In genomic region chr2:25491966-25492532, GRCh38 we compare ENCODE assay signal across 15 cellular contexts.
DNase-seq lines count a peak whose midpoint lies in the region; ATAC-seq, FAIRE-seq and TF ChIP-seq lines count a peak whose summit lies in the region.
"Had no signal": no experiment of that assay in that cellular context is flagged by ENCODE, and none has a peak within 500 bp of the region (broad histone marks: within the 10 kb centered on the region; RNA-seq: fewer than 3 reads in every experiment).

No MANE protein-coding gene starts in this region.

- no peaks in the 10 kb centered on the region for H3K79me2 ChIP-seq in endothelial cell of umbilical vein (ENCODE audit: control insufficient read depth, insufficient read depth, low read length)

- peak overlapping the region; percentile 70 for H3K27ac ChIP-seq in endothelial cell of umbilical vein (ENCODE audit: insufficient read depth, low read depth, low read length)
- H3K27ac ChIP-seq: cardiac muscle cell had no signal

- CTCF ChIA-PET in endothelial cell of umbilical vein (lab: Charles Lee) = interaction anchor here (1.1 to 1.8 kb wide), 4 partner anchors 16 to 183 kb away, joined by 3 to 7 read pairs (median 4); no protein-coding TSS in a partner anchor

- H3K4me3 ChIP-seq in endothelial cell of umbilical vein (replicated peaks in 1 of 3; ENCODE audit: insufficient read depth in 1 of 3, low read depth in 1 of 3, low read length in 3 of 3) = peak overlapping the region in 2 of 3 experiments; percentile 16 to 44
- H3K4me3 ChIP-seq: cardiac muscle cell, lung, thyroid gland had no signal

- POLR2A ChIA-PET in endothelial cell of umbilical vein (lab: Charles Lee) = no interaction called here

- dilution Hi-C loops in endothelial cell of umbilical vein (cut with MboI; ENCODE audit: extremely low pct_ligation_motif_present, low sequenced_read_pairs) = no loop called here

- TF ChIP-seq POLR2A in endothelial cell of umbilical vein (IDR thresholded peaks at IDR 0.05; ENCODE audit: low read depth, low read length) = no peak

- no peak for ATAC-seq in GM21360 (IDR thresholded peaks at IDR 0.05; ENCODE audit: unreplicated experiment)
- ATAC-seq in HG03159 (IDR thresholded peaks at IDR 0.05; ENCODE audit: unreplicated experiment) = no peak
- ATAC-seq: Panc1 had no signal

- no peak for TF ChIP-seq CTCF in endothelial cell of umbilical vein (IDR thresholded peaks at IDR 0.05; ENCODE audit: extremely low read depth in 1 of 2, insufficient read depth in 1 of 2, low read depth in 1 of 2, low read length in 2 of 2)

- no peaks in the 10 kb centered on the region for H4K20me1 ChIP-seq in endothelial cell of umbilical vein (replicated peaks; ENCODE audit: control insufficient read depth, extremely low read depth, insufficient read depth, low read length)

- H3K4me1 ChIP-seq in endothelial cell of umbilical vein (ENCODE audit: control insufficient read depth, extremely low read depth, insufficient read depth, low read length) = peaks cover 18% of the 10 kb centered on the region

- H3K27me3 ChIP-seq in endothelial cell of umbilical vein (ENCODE audit: control insufficient read depth in 2 of 2, insufficient read depth in 2 of 2, low read length in 2 of 2) = no peaks in the 10 kb centered on the region
- H3K27me3 ChIP-seq: cardiac muscle cell, thyroid gland had no signal

- peak overlapping the region; percentile 34 for H3K9ac ChIP-seq in endothelial cell of umbilical vein (replicated peaks; ENCODE audit: extremely low read depth, insufficient read depth, low read length)

- H2AFZ ChIP-seq in endothelial cell of umbilical vein (ENCODE audit: low read depth, low read length) = peak overlapping the region; percentile 47

- no peaks in the 10 kb centered on the region for H3K36me3 ChIP-seq in endothelial cell of umbilical vein (ENCODE audit: control insufficient read depth in 2 of 2, extremely low read depth in 1 of 2, insufficient read depth in 2 of 2, low read length in 2 of 2)
- H3K36me3 ChIP-seq: cardiac muscle cell, thyroid gland had no signal

- FAIRE-seq in endothelial cell of umbilical vein (lab: Jason Lieb, UNC) = peak; percentile 72

- no peaks in the 10 kb centered on the region for H3K9me1 ChIP-seq in endothelial cell of umbilical vein (replicated peaks; ENCODE audit: control insufficient read depth, extremely low read depth, insufficient read depth, low read length)

- BruUV-seq in endothelial cell of umbilical vein (replicated peaks; lab: Mats Ljungman, UMichigan) = no TSS peak

- DNase-seq in ELR (ENCODE audit: low read depth) (peak; percentile 47), NCI-H524 treated with DMSO at 0.1 percent for 48 hours (lab: John Stamatoyannopoulos, UW) (peak; percentile 63), endothelial cell of umbilical vein (ENCODE audit: low read depth, low spot score) (peak; percentile 79), pulmonary artery endothelial cell (ENCODE audit: low read depth, low spot score) (peak; percentile 27), GM19238 (ENCODE audit: insufficient read length, low spot score) (no peak)
- no peak for DNase-seq in NK-92 treated with Interleukin-12 subunit alpha and Interleukin-12 subunit beta, amount 100 ng/mL, for 24 hours (lab: John Stamatoyannopoulos, UW)
- DNase-seq: hippocampal formation, Karpas-422, NCI-H2107 had no signal

- intact Hi-C loops in endothelial cell of umbilical vein (cut with micrococcal nuclease) = no loop called here

- no peaks in the 10 kb centered on the region for H3K9me3 ChIP-seq in endothelial cell of umbilical vein (replicated peaks; ENCODE audit: control insufficient read depth, insufficient read depth, low read length)
- H3K9me3 ChIP-seq: thyroid gland had no signal

- peak overlapping the region; percentile 88 for H3K4me2 ChIP-seq in endothelial cell of umbilical vein (ENCODE audit: insufficient read depth, low read length)

TF ChIP-seq in endothelial cell of umbilical vein, 7 proteins besides CTCF, POLR2A, EP300 and RAD21:
- TF ChIP-seq MAX (IDR thresholded peaks at IDR 0.05; ENCODE audit: insufficient read depth, insufficient read length) (no peak), EZH2 (IDR thresholded peaks at IDR 0.05; ENCODE audit: borderline replicate concordance, low read depth, low read length, severe bottlenecking) (no peak), POLR2AphosphoS5 (IDR thresholded peaks at IDR 0.05; ENCODE audit: insufficient read depth, low read depth, low read length) (no peak), JUN (IDR thresholded peaks at IDR 0.05; ENCODE audit: borderline replicate concordance, insufficient read depth, insufficient read length, low read depth) (peak; percentile 55), MYC (IDR thresholded peaks at IDR 0.05; ENCODE audit: low read depth, low read length) (no peak), GATA2 (IDR thresholded peaks at IDR 0.05; ENCODE audit: insufficient read depth, insufficient read length, low read depth, low read length) (no peak), FOS (IDR thresholded peaks at IDR 0.05; ENCODE audit: borderline replicate concordance, insufficient read depth, low read length) (peak; percentile 82)

Comparison
In these comparisons a context has a peak if more than half of its experiments do, and no peak if none do; other contexts are left out.
1. DNase-seq: peak in ELR (single experiment), NCI-H524 treated with DMSO at 0.1 percent for 48 hours (single experiment), endothelial cell of umbilical vein (single experiment) and pulmonary artery endothelial cell (single experiment); none in GM19238 (single experiment) and NK-92 treated with Interleukin-12 subunit alpha and Interleukin-12 subunit beta, amount 100 ng/mL, for 24 hours (single experiment).